In the genomic region with DNA sequence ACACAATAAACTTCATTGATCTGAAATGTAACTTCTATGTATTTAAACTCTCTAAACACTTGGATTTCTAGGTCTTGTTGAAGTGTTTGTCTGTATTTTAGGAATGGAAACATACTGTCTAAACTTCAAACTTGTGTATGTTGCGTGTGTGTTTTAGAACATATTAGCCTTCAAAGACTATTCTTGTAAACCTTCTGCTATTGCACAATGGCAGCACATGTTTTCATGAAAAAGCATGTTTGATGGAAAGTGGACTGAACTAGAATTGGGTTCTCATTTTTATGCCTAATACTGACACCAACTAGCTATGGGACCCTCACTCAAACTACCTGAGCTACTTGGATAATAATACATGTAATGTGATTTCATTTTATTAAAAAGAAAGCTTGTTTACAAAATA, we compare ENCODE assay signal across 5 cellular contexts.
"Had no signal": no experiment of that assay in that cellular context is flagged by ENCODE, and none has a peak within 500 bp of the region (broad histone marks: within the 10 kb centered on the region; RNA-seq: fewer than 3 reads in every experiment).

No MANE protein-coding gene starts in this region.

- H3K9ac ChIP-seq: KMS-11 had no signal

- H3K27ac ChIP-seq: HL-60, KMS-11 had no signal

- H3K4me2 ChIP-seq: KMS-11 had no signal

- DNase-seq: KBM-7, KG1 had no signal

- FAIRE-seq: HTR-8/SVneo had no signal
